Comparison of ENCODE assay signal across 8 cellular contexts in the genomic region with DNA sequence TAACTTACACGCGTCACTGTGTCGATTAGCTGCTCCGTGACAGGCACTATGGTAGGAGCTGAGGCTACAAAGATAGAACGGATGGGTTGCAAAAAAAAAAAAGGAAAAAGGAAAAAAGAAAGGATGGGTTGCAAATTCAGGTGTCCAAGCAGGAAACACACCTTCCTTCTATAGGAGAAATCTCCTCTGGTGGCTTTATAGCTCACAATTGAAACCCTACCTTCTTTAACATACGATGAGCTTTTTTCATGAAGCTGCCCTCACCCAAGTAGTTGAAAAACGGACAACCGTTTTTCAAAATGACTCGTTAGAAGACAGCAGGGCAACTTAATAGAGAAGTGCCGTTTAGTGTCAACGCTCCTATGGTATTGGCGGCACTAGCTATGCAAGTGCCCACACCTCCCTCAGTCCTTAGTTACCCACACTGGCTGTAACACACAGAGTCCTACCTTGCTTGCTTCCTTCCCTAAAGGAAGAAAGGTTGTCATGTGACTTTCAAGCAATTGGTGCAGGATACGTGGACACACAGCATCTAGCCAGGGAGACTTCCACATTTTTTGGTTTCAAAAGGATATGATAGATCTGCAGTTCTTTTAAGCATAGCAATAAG. TPM values are rescaled to one million over a fixed set of nuclear protein-coding genes. Genes with fewer than 3 reads are reported as not detected.
DNase-seq lines count a peak whose midpoint lies in the region; ATAC-seq and TF ChIP-seq lines count a peak whose summit lies in the region.

No MANE protein-coding gene starts in this region.

- no peaks in the 10 kb centered on the region for H3K27me3 Mint-ChIP-seq in natural killer cell (ENCODE audit: low read depth in 2 of 2)

- ATAC-seq in GM21526 (IDR thresholded peaks at IDR 0.05; ENCODE audit: low FRiP score, unreplicated experiment) (peak; percentile 18), natural killer cell (peak in 2 of 3 donors; percentile 17), HG03025 (IDR thresholded peaks at IDR 0.05; ENCODE audit: low FRiP score, unreplicated experiment) (no peak)

- no peak for TF ChIP-seq CTCF in natural killer cell (IDR thresholded peaks at IDR 0.05)

- intact Hi-C loops in natural killer cell (cut with micrococcal nuclease): loop anchor here (1.0 kb wide), 2 partner anchors 66 to 81 kb away; a partner anchor contains a TSS

- H3K4me1 Mint-ChIP-seq in natural killer cell: peaks cover 45 to 48% of the 10 kb centered on the region in 2 donors

- H3K9me3 Mint-ChIP-seq in natural killer cell: no peaks in the 10 kb centered on the region

- H3K4me3 Mint-ChIP-seq in natural killer cell: peak overlapping the region; percentile 95

- peak overlapping the region; percentile 98 for H3K27ac Mint-ChIP-seq in natural killer cell

- DNase-seq in Daoy (ENCODE audit: low read depth) (peak; percentile 34), NCI-H1092 treated with DMSO at 0.1 percent for 48 hours (lab: John Stamatoyannopoulos, UW) (peak; percentile 70), fibroblast of peridontal ligament (ENCODE audit: extremely low read depth) (peak; percentile 39), natural killer cell (no peak)
- DNase-seq in activated CD4-positive, alpha-beta T cell treated with anti-CD3 and anti-CD28 coated beads, Interleukin-2, amount 50 U/mL, for 48 hours: peak; percentile 18 to 25
- DNase-seq in central memory CD4-positive, alpha-beta T cell: no peak

- no peaks in the 10 kb centered on the region for H3K36me3 Mint-ChIP-seq in natural killer cell

RNA-seq across cellular contexts. Expression of a gene that starts 0.7 kb away (rescaled TPM):
- total RNA-seq in Daoy (2014; rRNA removed; shearing (Covaris generic)): 23.2 and 23.6 TPM in 2 replicates
- total RNA-seq in natural killer cell: 10 to 100 TPM; 42.9 to 63.6 (median 49.8) TPM

Comparison
In these comparisons a context has a peak if more than half of its experiments do, and no peak if none do; other contexts are left out.
1. DNase-seq: peak in Daoy (single experiment), NCI-H1092 treated with DMSO at 0.1 percent for 48 hours (single experiment), activated CD4-positive, alpha-beta T cell treated with anti-CD3 and anti-CD28 coated beads, Interleukin-2, amount 50 U/mL, for 48 hours (2 of 2) and fibroblast of peridontal ligament (single experiment); none in natural killer cell (single experiment) and central memory CD4-positive, alpha-beta T cell (single experiment).